ENCODE assay signal across 9 cellular contexts in genomic region chr12:52191841-52192791, GRCh38. TPM values are rescaled to one million over a fixed set of nuclear protein-coding genes. Genes with fewer than 3 reads are reported as not detected.
DNase-seq lines count a peak whose midpoint lies in the region; ATAC-seq and TF ChIP-seq lines count a peak whose summit lies in the region.
"Had no signal": no experiment of that assay in that cellular context is flagged by ENCODE, and none has a peak within 500 bp of the region (broad histone marks: within the 10 kb centered on the region; RNA-seq: fewer than 3 reads in every experiment).

KRT80 (minus strand) TSS chr12:52192014; CDS start chr12:52191902, 112 bp downstream.

- TF ChIP-seq POLR2A in breast epithelium (IDR thresholded peaks at IDR 0.05) (peak; percentile 42), stomach (IDR thresholded peaks at IDR 0.05) (no peak)

- H3K36me3 ChIP-seq in breast epithelium (no peaks in the 10 kb centered on the region), stomach (no peaks in the 10 kb centered on the region)

- H3K4me3 ChIP-seq in breast epithelium (peak within 1 kb of the TSS in 2 of 3 donors; percentile 44 to 52), stomach (no peak within 1 kb of the TSS)

- H3K27ac ChIP-seq in breast epithelium, result peak within 1 kb of the TSS; percentile 93 to 97
- peak within 1 kb of the TSS in 4 of 5 donors; percentile 50 to 76 (median 66) for H3K27ac ChIP-seq in stomach

- H3K4me1 ChIP-seq in breast epithelium, result peaks cover 3 to 21% of the 10 kb centered on the region in 2 donors
- H3K4me1 ChIP-seq in stomach, result peaks cover 14 to 47% (median 30%) of the 10 kb centered on the region in 4 donors

- H3K9me3 ChIP-seq in breast epithelium (no peaks in the 10 kb centered on the region), stomach (no peaks in the 10 kb centered on the region)
- H3K9me3 ChIP-seq: Caco-2 had no signal

- TF ChIP-seq CTCF in breast epithelium (IDR thresholded peaks at IDR 0.05) (no peak), stomach (IDR thresholded peaks at IDR 0.05) (peak in 1 of 7 experiments; percentile 14)

- no peak within 1 kb of the TSS for H3K27ac Mint-ChIP-seq in activated CD8-positive, alpha-beta memory T cell treated with anti-CD3 and anti-CD28 coated beads, Interleukin-2, amount 10 ng/mL, durations not matched to agents 7 days and 5 days

- no peak within 1 kb of the TSS for H3K4me3 Mint-ChIP-seq in activated CD8-positive, alpha-beta memory T cell treated with anti-CD3 and anti-CD28 coated beads, Interleukin-2, amount 10 ng/mL, durations not matched to agents 7 days and 5 days

- CTCF ChIA-PET in activated CD8-positive, alpha-beta memory T cell treated with anti-CD3 and anti-CD28 coated beads, Interleukin-2, amount 10 ng/mL, durations not matched to agents 7 days and 5 days (lab: Charles Lee), result interaction anchor here (2.4 kb wide), 1 partner anchor 21 kb away, joined by 10 read pairs; no protein-coding TSS in a partner anchor

- DNase-seq in activated CD8-positive, alpha-beta memory T cell treated with anti-CD3 and anti-CD28 coated beads, Interleukin-2, amount 50 U/mL, for 48 hours, result peak; percentile 63
- DNase-seq in activated CD8-positive, alpha-beta memory T cell treated with anti-CD3 and anti-CD28 coated beads, Interleukin-2, amount 10 ng/mL, durations not matched to agents 7 days and 5 days, result no peak
- DNase-seq in NCI-H748 (lab: John Stamatoyannopoulos, UW; ENCODE audit: unreplicated experiment), result peak; percentile 37
- peak; percentile 97 for DNase-seq in breast epithelium (ENCODE audit: low spot score in 2 of 2)
- peak; percentile 80 for DNase-seq in left kidney (ENCODE audit: low read depth, low spot score)
- peak; percentile 89 for DNase-seq in stomach

- peaks cover 13% of the 10 kb centered on the region for H3K27me3 Mint-ChIP-seq in activated CD8-positive, alpha-beta memory T cell treated with anti-CD3 and anti-CD28 coated beads, Interleukin-2, amount 10 ng/mL, durations not matched to agents 7 days and 5 days

- intact Hi-C loops in breast epithelium (cut with DNase I; ENCODE audit: low total_unique reads) (no loop called here), stomach (cut with DNase I; ENCODE audit: low total_unique reads) (no loop called here)

- 36 to 50% (median 41%) methylated on average over 10 to 20 of the region's 20 CpGs for WGBS in stomach, 5 donors

- H3K27me3 ChIP-seq in breast epithelium, result no peaks in the 10 kb centered on the region
- H3K27me3 ChIP-seq in stomach, result no peaks in the 10 kb centered on the region

- no peaks in the 10 kb centered on the region for H3K9me3 Mint-ChIP-seq in activated CD8-positive, alpha-beta memory T cell treated with anti-CD3 and anti-CD28 coated beads, Interleukin-2, amount 10 ng/mL, durations not matched to agents 7 days and 5 days (ENCODE audit: low read depth)

- peak; percentile 54 for TF ChIP-seq EP300 in stomach (IDR thresholded peaks at IDR 0.05)

- ATAC-seq in activated CD8-positive, alpha-beta memory T cell treated with anti-CD3 and anti-CD28 coated beads, Interleukin-2, amount 10 ng/mL, durations not matched to agents 7 days and 5 days, result no peak
- ATAC-seq in HG03095 (IDR thresholded peaks at IDR 0.05; ENCODE audit: unreplicated experiment) (no peak), HG03571 (IDR thresholded peaks at IDR 0.05; ENCODE audit: unreplicated experiment) (no peak)

- H3K4me1 Mint-ChIP-seq in activated CD8-positive, alpha-beta memory T cell treated with anti-CD3 and anti-CD28 coated beads, Interleukin-2, amount 10 ng/mL, durations not matched to agents 7 days and 5 days, result peaks cover 4% of the 10 kb centered on the region

- no peaks in the 10 kb centered on the region for H3K36me3 Mint-ChIP-seq in activated CD8-positive, alpha-beta memory T cell treated with anti-CD3 and anti-CD28 coated beads, Interleukin-2, amount 10 ng/mL, durations not matched to agents 7 days and 5 days

RNA-seq across cellular contexts. Expression of gene KRT80, which starts in this region (rescaled TPM):
- not detected for total RNA-seq in activated CD8-positive, alpha-beta memory T cell treated with anti-CD3 and anti-CD28 coated beads, Interleukin-2, amount 10 ng/mL, durations not matched to agents 7 days and 5 days
- total RNA-seq in breast epithelium, result 1 to 10 TPM in 2 of 3 donors, not detected in 1; 2.9 to 9.8 TPM
- under 1 TPM in 3 of 5 donors, not detected in 2; 0.29 to 0.45 (median 0.37) TPM for total RNA-seq in stomach
- polyA plus RNA-seq in stomach, result 1 to 10 TPM in 2 of 3 donors, not detected in 1; 3.1 to 3.7 TPM

Comparison
In these comparisons a context has a peak if more than half of its experiments do, and no peak if none do; other contexts are left out.
1. H3K4me3 ChIP-seq: peak in breast epithelium (2 of 3); none in stomach (0 of 4).